ENCODE assay signal across 10 cellular contexts in the genomic region with DNA sequence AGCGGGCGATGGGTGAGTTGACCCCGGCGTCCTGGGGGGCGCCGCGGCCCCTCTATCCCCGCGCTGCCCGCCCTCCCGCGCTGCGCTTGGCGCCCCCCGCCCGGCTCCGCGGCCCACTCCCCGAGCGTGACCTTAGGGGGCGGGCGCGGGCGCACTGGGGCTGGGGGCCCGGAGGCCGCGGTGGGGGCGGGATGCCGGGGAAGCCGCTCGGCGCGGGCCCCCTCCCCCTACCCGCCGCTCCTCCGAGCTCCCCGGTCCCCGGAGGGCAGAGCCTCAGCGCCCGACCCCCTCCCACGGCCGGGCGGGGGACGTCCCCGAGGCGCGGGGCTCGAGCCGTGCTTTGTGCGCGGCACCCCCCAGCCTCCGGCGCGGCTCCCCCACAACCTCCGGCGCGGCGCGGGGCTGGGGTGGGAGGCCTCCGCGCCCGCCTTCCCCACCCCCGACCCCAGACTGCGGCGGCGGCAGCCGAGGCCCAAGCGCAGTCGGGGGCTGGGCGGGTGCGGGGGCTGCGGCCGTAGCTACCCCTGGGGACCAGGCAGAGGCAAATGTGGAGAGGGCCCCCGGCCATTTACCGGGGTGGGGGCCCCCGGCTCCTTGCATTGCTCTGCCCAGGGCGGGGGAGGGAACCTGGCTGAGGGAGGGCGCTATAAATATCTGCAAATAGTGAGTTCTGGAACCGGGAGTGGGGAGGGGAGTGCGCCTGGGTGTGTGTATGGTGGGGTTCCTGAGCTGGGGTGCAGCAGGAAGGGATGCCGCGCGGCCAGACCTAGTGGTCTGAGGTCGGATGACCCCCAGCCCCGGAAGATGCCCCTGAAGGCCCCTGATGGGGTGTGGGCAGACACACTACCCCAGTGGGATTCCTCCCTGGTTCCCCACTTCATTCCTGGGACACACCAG. TPM values are rescaled to one million over a fixed set of nuclear protein-coding genes. Genes with fewer than 3 reads are reported as not detected.
DNase-seq lines count a peak whose midpoint lies in the region; ATAC-seq lines count a peak whose summit lies in the region.
"Had no signal": no experiment of that assay in that cellular context is flagged by ENCODE, and none has a peak within 500 bp of the region (broad histone marks: within the 10 kb centered on the region; RNA-seq: fewer than 3 reads in every experiment).

No MANE protein-coding gene starts in this region.

- no peaks in the 10 kb centered on the region for H3K36me3 ChIP-seq in iPS-15b (ENCODE audit: control insufficient read depth, insufficient read depth, low read length)
- no peaks in the 10 kb centered on the region for H3K36me3 ChIP-seq in subcutaneous abdominal adipose tissue (ENCODE audit: control insufficient read depth in 5 of 5, insufficient read depth in 5 of 5, low read length in 5 of 5)

- DNase-seq in DMS 273 (lab: John Stamatoyannopoulos, UW; ENCODE audit: unreplicated experiment) (peak; percentile 32), DMS 273 treated with DMSO at 0.1 percent for 48 hours (lab: John Stamatoyannopoulos, UW) (no peak), NCI-H187 (lab: John Stamatoyannopoulos, UW) (no peak), HuH-7.5 (ENCODE audit: low spot score) (no peak), SKM-1 treated with dmso at 0.1 percent for 144 hours (lab: John Stamatoyannopoulos, UW; ENCODE audit: unreplicated experiment) (no peak)
- DNase-seq in activated T-cell treated with anti-CD3 and anti-CD28 coated beads, Interleukin-2, amount 50 U/mL, for 72 hours, result no peak

- H3K9me3 Mint-ChIP-seq in activated T-cell treated with anti-CD3 and anti-CD28 coated beads, Interleukin-2, amount 50 U/mL, for 72 hours, result no peaks in the 10 kb centered on the region

- H3K4me1 Mint-ChIP-seq in activated T-cell treated with anti-CD3 and anti-CD28 coated beads, Interleukin-2, amount 50 U/mL, for 72 hours (ENCODE audit: low read depth), result peaks cover 15% of the 10 kb centered on the region

- H3K9ac ChIP-seq in iPS-15b (ENCODE audit: low read depth, low read length) (no peak overlapping the region), subcutaneous abdominal adipose tissue (ENCODE audit: low read length in 5 of 5) (peak overlapping the region in 3 of 5 donors; percentile 62 to 72 (median 71))

- peak overlapping the region; percentile 57 to 78 for H3K4me3 Mint-ChIP-seq in activated T-cell treated with anti-CD3 and anti-CD28 coated beads, Interleukin-2, amount 50 U/mL, for 72 hours

- H3K9me3 ChIP-seq in iPS-15b (ENCODE audit: control insufficient read depth, insufficient read depth, low read length), result no peaks in the 10 kb centered on the region
- H3K9me3 ChIP-seq in subcutaneous abdominal adipose tissue (ENCODE audit: control insufficient read depth in 5 of 5, low read length in 5 of 5), result no peaks in the 10 kb centered on the region

- peaks cover 21% of the 10 kb centered on the region for H3K27me3 ChIP-seq in iPS-15b (ENCODE audit: control insufficient read depth, insufficient read depth, low read length)
- peaks cover 0 to 11% (median 11%) of the 10 kb centered on the region in 5 donors for H3K27me3 ChIP-seq in subcutaneous abdominal adipose tissue (ENCODE audit: control insufficient read depth in 5 of 5, insufficient read depth in 4 of 5, low read length in 5 of 5)

- H3K36me3 Mint-ChIP-seq in activated T-cell treated with anti-CD3 and anti-CD28 coated beads, Interleukin-2, amount 50 U/mL, for 72 hours (ENCODE audit: insufficient read depth in 2 of 2), result peaks cover 3 to 6% of the 10 kb centered on the region in 2 donors

- H3K4me3 ChIP-seq in iPS-15b (ENCODE audit: low read depth, low read length) (peak overlapping the region; percentile 49), subcutaneous abdominal adipose tissue (ENCODE audit: low read depth in 1 of 5, low read length in 5 of 5) (peak overlapping the region; percentile 48 to 67 (median 62))

- peaks cover 34% of the 10 kb centered on the region for H3K27me3 Mint-ChIP-seq in activated T-cell treated with anti-CD3 and anti-CD28 coated beads, Interleukin-2, amount 50 U/mL, for 72 hours (ENCODE audit: low read depth)

- H3K27ac Mint-ChIP-seq in activated T-cell treated with anti-CD3 and anti-CD28 coated beads, Interleukin-2, amount 50 U/mL, for 72 hours, result no peak overlapping the region

- H3K4me1 ChIP-seq in iPS-15b (ENCODE audit: control insufficient read depth, insufficient read depth, low read length) (peaks cover 3% of the 10 kb centered on the region), subcutaneous abdominal adipose tissue (ENCODE audit: control insufficient read depth in 5 of 5, insufficient read depth in 5 of 5, low read length in 5 of 5) (peaks cover 0 to 54% (median 40%) of the 10 kb centered on the region in 5 donors)

- peak overlapping the region; percentile 30 for H3K27ac ChIP-seq in subcutaneous abdominal adipose tissue (ENCODE audit: low read depth, low read length)
- H3K27ac ChIP-seq: 22Rv1 had no signal

- ATAC-seq in activated T-cell treated with anti-CD3 and anti-CD28 coated beads, Interleukin-2, amount 50 U/mL, for 72 hours (replicated peaks in 1 of 2), result peak; percentile 31 to 51

RNA-seq across cellular contexts. Expression of a gene that starts 1.0 kb away (rescaled TPM):
- 1 to 10 TPM; 1.2 to 2.6 TPM for total RNA-seq in activated T-cell treated with anti-CD3 and anti-CD28 coated beads, Interleukin-2, amount 50 U/mL, for 72 hours
- total RNA-seq: myocyte had no signal

RNA-seq across cellular contexts. Expression of a gene that starts 44.3 kb away (rescaled TPM):
- total RNA-seq in activated T-cell treated with anti-CD3 and anti-CD28 coated beads, Interleukin-2, amount 50 U/mL, for 72 hours, result 10 to 100 TPM; 49.5 to 58.3 TPM

RNA-seq across cellular contexts. Expression of a gene that starts 58.2 kb away (rescaled TPM):
- 10 to 100 TPM; 29.4 to 30.9 TPM for total RNA-seq in activated T-cell treated with anti-CD3 and anti-CD28 coated beads, Interleukin-2, amount 50 U/mL, for 72 hours
